9 cellular contexts compared by ENCODE assay signal in the genomic region with DNA sequence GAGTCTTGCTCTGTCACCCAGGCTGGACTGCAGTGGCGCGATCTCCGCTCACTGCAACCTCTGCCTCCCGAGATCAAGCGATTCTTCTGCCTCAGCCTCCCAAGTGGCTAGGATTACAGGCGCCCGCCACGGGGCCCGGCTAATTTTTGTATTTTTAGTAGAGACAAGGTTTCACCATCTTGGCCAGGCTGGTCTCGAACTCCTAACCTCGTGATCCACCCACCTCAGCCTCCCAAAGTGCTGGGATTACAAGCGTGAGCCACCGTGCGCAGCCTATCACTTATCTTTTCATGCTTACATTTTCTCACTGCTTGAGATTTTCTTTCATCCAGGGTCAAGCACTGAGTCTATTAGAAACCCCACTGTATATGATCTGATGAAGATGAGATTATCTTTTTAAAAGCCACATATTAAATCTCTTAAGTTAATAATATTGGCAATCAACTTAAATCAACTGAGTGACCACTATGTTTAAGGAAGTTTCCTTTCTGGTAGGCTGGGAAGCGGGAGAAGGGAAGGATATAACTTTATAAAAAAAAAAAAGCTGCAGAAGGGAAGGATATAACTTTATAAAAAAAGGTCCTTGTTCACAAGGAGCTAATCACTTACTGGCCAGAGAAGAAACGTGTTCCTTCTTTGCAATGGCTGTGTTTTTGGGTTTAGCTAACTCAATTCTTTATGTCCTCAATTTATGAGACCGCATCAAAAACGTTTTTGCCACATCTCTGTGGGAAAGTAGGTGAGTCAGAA.
A peak's percentile ranks its signal among the peaks of the same experiment; 100 is the strongest.
DNase-seq lines count a peak whose midpoint lies in the region; ATAC-seq and TF ChIP-seq lines count a peak whose summit lies in the region.
"Had no signal": no experiment of that assay in that cellular context is flagged by ENCODE, and none has a peak within 500 bp of the region (broad histone marks: within the 10 kb centered on the region; RNA-seq: fewer than 3 reads in every experiment).

No MANE protein-coding gene starts in this region.

- peaks cover 22% of the 10 kb centered on the region for H3K36me3 ChIP-seq in HUES48 (ENCODE audit: control insufficient read depth, insufficient read depth, low read length)
- peaks cover 0 to 4% of the 10 kb centered on the region in 2 donors for H3K36me3 ChIP-seq in mucosa of rectum (ENCODE audit: control insufficient read depth in 2 of 2, insufficient read depth in 2 of 2, low read length in 2 of 2)

- H3K27me3 ChIP-seq in HUES48 (ENCODE audit: control insufficient read depth, insufficient read depth, low read length) (no peaks in the 10 kb centered on the region), mucosa of rectum (ENCODE audit: control insufficient read depth in 2 of 2, insufficient read depth in 2 of 2, low read length in 2 of 2) (no peaks in the 10 kb centered on the region)

- H3K36me3 Mint-ChIP-seq in activated naive CD8-positive, alpha-beta T cell treated with anti-CD3 and anti-CD28 coated beads, Interleukin-2, amount 50 U/mL, for 24 hours (ENCODE audit: low read depth): peaks cover 23% of the 10 kb centered on the region

- H3K27ac Mint-ChIP-seq in activated naive CD8-positive, alpha-beta T cell treated with anti-CD3 and anti-CD28 coated beads, Interleukin-2, amount 50 U/mL, for 24 hours: peak overlapping the region; percentile 97

- peak overlapping the region; percentile 92 for H3K4me3 Mint-ChIP-seq in activated naive CD8-positive, alpha-beta T cell treated with anti-CD3 and anti-CD28 coated beads, Interleukin-2, amount 50 U/mL, for 24 hours

- H3K4me3 ChIP-seq in HUES48 (ENCODE audit: low read depth, low read length) (peak overlapping the region; percentile 82), mucosa of rectum (ENCODE audit: low read length in 2 of 2) (peak overlapping the region in 1 of 2 donors; percentile 91)

- no peaks in the 10 kb centered on the region for H3K9me3 Mint-ChIP-seq in activated naive CD8-positive, alpha-beta T cell treated with anti-CD3 and anti-CD28 coated beads, Interleukin-2, amount 50 U/mL, for 24 hours

- peaks cover 21% of the 10 kb centered on the region for H3K4me1 ChIP-seq in HUES48 (ENCODE audit: control insufficient read depth, insufficient read depth, low read length)
- peaks cover 2 to 7% of the 10 kb centered on the region in 2 donors for H3K4me1 ChIP-seq in mucosa of rectum (ENCODE audit: control insufficient read depth in 2 of 2, insufficient read depth in 2 of 2, low read length in 2 of 2)

- H3K4me1 Mint-ChIP-seq in activated naive CD8-positive, alpha-beta T cell treated with anti-CD3 and anti-CD28 coated beads, Interleukin-2, amount 50 U/mL, for 24 hours: peaks cover 34% of the 10 kb centered on the region

- peak overlapping the region; percentile 100 for H3K27ac ChIP-seq in 22Rv1
- H3K27ac ChIP-seq in HUES48 (ENCODE audit: low read depth, low read length): no peak overlapping the region
- peak overlapping the region; percentile 99 for H3K27ac ChIP-seq in mucosa of rectum (ENCODE audit: low read depth in 2 of 2, low read length in 2 of 2)

- no peak for TF ChIP-seq CTCF in 22Rv1 (IDR thresholded peaks at IDR 0.05)

- no peak for ATAC-seq in activated naive CD8-positive, alpha-beta T cell treated with anti-CD3 and anti-CD28 coated beads, Interleukin-2, amount 50 U/mL, for 24 hours
- ATAC-seq in HG03378 (IDR thresholded peaks at IDR 0.05; ENCODE audit: unreplicated experiment): no peak
- no peak for ATAC-seq in GM18870 (IDR thresholded peaks at IDR 0.05; ENCODE audit: unreplicated experiment)

- no peak overlapping the region for H3K9ac ChIP-seq in HUES48 (ENCODE audit: low read depth, low read length)
- H3K9ac ChIP-seq in mucosa of rectum (ENCODE audit: low read depth in 1 of 2, low read length in 2 of 2): peak overlapping the region; percentile 83 to 100

- peaks cover 2% of the 10 kb centered on the region for H3K27me3 Mint-ChIP-seq in activated naive CD8-positive, alpha-beta T cell treated with anti-CD3 and anti-CD28 coated beads, Interleukin-2, amount 50 U/mL, for 24 hours

- no peak for DNase-seq in activated naive CD8-positive, alpha-beta T cell treated with anti-CD3 and anti-CD28 coated beads, Interleukin-2, amount 50 U/mL, for 24 hours
- DNase-seq in inferior parietal cortex (ENCODE audit: extremely low spot score) (no peak), AG08396 (ENCODE audit: low spot score) (no peak)
- DNase-seq: NCI-H1436 treated with DMSO at 0.1 percent for 48 hours had no signal

- H3K9me3 ChIP-seq in HUES48 (ENCODE audit: control insufficient read depth, insufficient read depth, low read length) (no peaks in the 10 kb centered on the region), mucosa of rectum (ENCODE audit: control insufficient read depth in 2 of 2, low read length in 2 of 2) (no peaks in the 10 kb centered on the region)
